Comparison of ENCODE assay signal across 1 cellular context in the genomic region with DNA sequence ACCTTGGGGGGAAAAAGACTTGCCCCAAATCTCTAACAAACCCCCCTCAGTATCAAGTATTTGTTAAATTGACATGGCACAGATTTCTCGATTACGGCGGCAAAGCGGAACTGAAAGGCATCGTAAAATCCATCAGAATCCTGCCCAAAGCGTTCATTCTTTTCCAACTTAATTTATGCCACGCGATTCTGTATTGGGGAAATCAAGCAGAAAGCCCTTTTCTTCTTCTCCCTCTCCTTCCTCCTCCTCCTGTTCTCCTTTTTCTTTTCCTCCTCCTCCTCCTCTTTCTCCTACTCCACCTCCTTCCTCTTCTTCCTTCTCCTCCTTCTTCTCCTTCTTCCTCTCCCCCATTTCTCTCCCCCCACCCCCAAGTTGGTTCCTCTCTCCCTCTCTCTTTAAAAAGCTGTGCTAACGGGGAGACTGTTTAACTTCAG.
TF ChIP-seq lines count a peak whose summit lies in the region.

No MANE protein-coding gene starts in this region.

TF ChIP-seq in GM12878, 131 proteins besides CTCF, POLR2A, EP300 and RAD21:
- TF ChIP-seq SPI1 (IDR thresholded peaks at IDR 0.05; ENCODE audit: borderline replicate concordance, insufficient read depth, low read depth, low read length) = peak; percentile 67; the same call in 1 of the 2 replicates
- TF ChIP-seq EED (IDR thresholded peaks at IDR 0.05; ENCODE audit: low read depth) = no peak
- peak in 1 of 2 experiments; percentile 17; a peak in 1 of 4 replicates for TF ChIP-seq IKZF2 (IDR thresholded peaks at IDR 0.05)
TF ChIP-seq in GM12878: peak in this region for 2.
